9 cellular contexts compared by ENCODE assay signal in the genomic region with DNA sequence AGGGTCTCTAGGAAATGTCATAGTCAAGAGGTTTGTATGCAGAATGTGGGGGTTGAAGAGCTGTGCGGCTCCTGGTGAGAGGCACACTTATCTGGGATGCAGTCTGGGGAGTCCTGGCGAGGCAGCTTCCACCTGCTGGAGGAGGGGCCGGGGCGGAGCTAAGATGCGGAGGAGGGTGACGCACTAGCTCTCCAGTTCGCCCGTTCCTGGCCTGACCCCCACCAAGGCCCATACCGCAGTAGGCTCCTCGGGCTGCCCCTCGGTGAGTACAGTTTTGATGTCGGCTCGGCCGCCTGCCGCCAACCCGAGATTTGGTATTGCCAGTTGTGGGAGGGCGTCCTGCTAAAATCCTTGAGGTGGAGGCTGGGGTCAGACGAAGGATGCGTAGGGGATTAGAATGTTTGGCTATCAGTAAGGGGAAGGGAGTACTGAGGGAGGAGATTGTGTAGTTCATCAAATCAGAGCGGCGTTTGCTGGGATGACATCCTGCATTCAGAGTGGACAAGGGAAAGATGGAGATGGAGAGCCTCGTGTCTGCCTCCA. TPM values are rescaled to one million over a fixed set of nuclear protein-coding genes. Genes with fewer than 3 reads are reported as not detected.
DNase-seq lines count a peak whose midpoint lies in the region; ATAC-seq, FAIRE-seq and TF ChIP-seq lines count a peak whose summit lies in the region.
"Had no signal": no experiment of that assay in that cellular context is flagged by ENCODE, and none has a peak within 500 bp of the region (broad histone marks: within the 10 kb centered on the region; RNA-seq: fewer than 3 reads in every experiment).

A gene with protein sequence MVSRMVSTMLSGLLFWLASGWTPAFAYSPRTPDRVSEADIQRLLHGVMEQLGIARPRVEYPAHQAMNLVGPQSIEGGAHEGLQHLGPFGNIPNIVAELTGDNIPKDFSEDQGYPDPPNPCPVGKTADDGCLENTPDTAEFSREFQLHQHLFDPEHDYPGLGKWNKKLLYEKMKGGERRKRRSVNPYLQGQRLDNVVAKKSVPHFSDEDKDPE (plus strand): TSS at position 194 of the 543 bp plus-strand sequence. CDS start 1,883 bp downstream, outside the sequence.

- H3K4me1 ChIP-seq in GM23248 (ENCODE audit: insufficient read depth) (no peaks in the 10 kb centered on the region; the same call in 1 of the 2 replicates), pancreas (peaks cover 2 to 6% (median 4%) of the 10 kb centered on the region in 3 donors)

- ATAC-seq in esophagus mucosa, result peak; percentile 43
- ATAC-seq in pancreas, result peak; percentile 55 to 94 (median 87)
- ATAC-seq in GM21390 (IDR thresholded peaks at IDR 0.05; ENCODE audit: unreplicated experiment), result no peak
- ATAC-seq in HG03139 (IDR thresholded peaks at IDR 0.05; ENCODE audit: unreplicated experiment), result no peak
- ATAC-seq in HG03521 (IDR thresholded peaks at IDR 0.05; ENCODE audit: unreplicated experiment), result no peak

- no peak within 1 kb of the TSS for H3K9ac ChIP-seq in GM23248

- no peak for DNase-seq in GM23248
- peak; percentile 85 for DNase-seq in NCI-H82 (lab: John Stamatoyannopoulos, UW)
- peak in 4 of 6 donors; percentile 48 to 72 (median 58) for DNase-seq in pancreas
- no peak for DNase-seq in NOMO-1 treated with dmso at 0.1 percent for 144 hours (lab: John Stamatoyannopoulos, UW; ENCODE audit: unreplicated experiment)
- DNase-seq: activated CD4-positive, alpha-beta T cell treated with anti-CD3 and anti-CD28 coated beads, Interleukin-2, amount 50 U/mL, for 1 hour had no signal

- 0 out of 2 replicates have a peak within 1 kb of the TSS, but pooled peaks have one; percentile 26 for H2AFZ ChIP-seq in GM23248

- H3K9me3 ChIP-seq in GM23248 (ENCODE audit: low read depth), result no peaks in the 10 kb centered on the region
- no peaks in the 10 kb centered on the region for H3K9me3 ChIP-seq in pancreas

- H3K9me2 ChIP-seq in GM23248 (ENCODE audit: insufficient read depth), result no peaks in the 10 kb centered on the region

- intact Hi-C loops in pancreas (cut with DNase I), result no loop called here

- H3K27me3 ChIP-seq in GM23248 (replicated peaks; ENCODE audit: insufficient read depth), result no peaks in the 10 kb centered on the region
- H3K27me3 ChIP-seq in pancreas, result no peaks in the 10 kb centered on the region

- H4K20me1 ChIP-seq in GM23248 (ENCODE audit: insufficient read depth), result no peaks in the 10 kb centered on the region

- TF ChIP-seq CTCF in pancreas (IDR thresholded peaks at IDR 0.05), result no peak

- H3K4me2 ChIP-seq in GM23248 (ENCODE audit: unreplicated experiment), result no peak within 1 kb of the TSS

- FAIRE-seq in pancreas (lab: Jason Lieb, UNC), result no peak

- H3K36me3 ChIP-seq in GM23248 (ENCODE audit: low read depth) (peaks cover 9% of the 10 kb centered on the region; the same call in 1 of the 2 replicates), pancreas (no peaks in the 10 kb centered on the region)

- 48 to 51% methylated on average over 22 of the region's 22 CpGs for WGBS in GM23248 (ENCODE audit: low coverage in 1 of 2, low lambda C conversion rate in 2 of 2, missing lambda C conversion rate in 2 of 2), 2 experiments
- WGBS in pancreas, 2 donors, result 32 to 48% methylated on average over 22 of the region's 22 CpGs

- in situ Hi-C loops in GM23248 (cut with MboI), result no loop called here

- H3K4me3 ChIP-seq in GM23248 (no peak within 1 kb of the TSS), pancreas (peak within 1 kb of the TSS in 2 of 4 donors; percentile 6 to 13)

- H3K79me2 ChIP-seq in GM23248 (ENCODE audit: insufficient read depth), result no peaks in the 10 kb centered on the region

- H3K27ac ChIP-seq in GM23248 (no peak within 1 kb of the TSS), pancreas (no peak within 1 kb of the TSS)

- peaks cover 6% of the 10 kb centered on the region for H3F3A ChIP-seq in GM23248 (ENCODE audit: insufficient read depth)

RNA-seq across cellular contexts. Expression of the gene that starts here (rescaled TPM):
- 16.2 and 26.1 TPM in 2 replicates for total RNA-seq in GM23248 (2014; rRNA removed; shearing (Covaris generic))
- polyA plus RNA-seq in GM23248 (2016; fragmentation: Nextera tagmentation; extraction: Ambion mirVana) (19.5 and 20.5 TPM in 2 replicates), pancreas (100 to 1,000 TPM; 290 to 879 TPM)
- total RNA-seq in esophagus mucosa (0.80 TPM), pancreas (100 to 1,000 TPM in 1 of 6 donors, 10 to 100 TPM in 5; 13.6 to 110 (median 59.2) TPM)

Comparison
In these comparisons a context has a peak if more than half of its experiments do, and no peak if none do; other contexts are left out.
1. RNA of the gene that starts here (polyA plus RNA-seq): 290 to 879 TPM in pancreas; 19.5 to 20.5 TPM in GM23248; every median in the first group is over 10 times any median in the second.
2. Peak in ATAC-seq in esophagus mucosa; RNA of the gene not detected or under 1 TPM.
3. DNase-seq: peak in NCI-H82 (single experiment) and pancreas (4 of 6); none in GM23248 (single experiment) and NOMO-1 treated with dmso at 0.1 percent for 144 hours (single experiment).
4. ATAC-seq: peak in pancreas (4 of 4); none in GM21390 (single experiment), HG03139 (single experiment) and HG03521 (single experiment).